ENCODE assay signal across 8 cellular contexts in the genomic region with DNA sequence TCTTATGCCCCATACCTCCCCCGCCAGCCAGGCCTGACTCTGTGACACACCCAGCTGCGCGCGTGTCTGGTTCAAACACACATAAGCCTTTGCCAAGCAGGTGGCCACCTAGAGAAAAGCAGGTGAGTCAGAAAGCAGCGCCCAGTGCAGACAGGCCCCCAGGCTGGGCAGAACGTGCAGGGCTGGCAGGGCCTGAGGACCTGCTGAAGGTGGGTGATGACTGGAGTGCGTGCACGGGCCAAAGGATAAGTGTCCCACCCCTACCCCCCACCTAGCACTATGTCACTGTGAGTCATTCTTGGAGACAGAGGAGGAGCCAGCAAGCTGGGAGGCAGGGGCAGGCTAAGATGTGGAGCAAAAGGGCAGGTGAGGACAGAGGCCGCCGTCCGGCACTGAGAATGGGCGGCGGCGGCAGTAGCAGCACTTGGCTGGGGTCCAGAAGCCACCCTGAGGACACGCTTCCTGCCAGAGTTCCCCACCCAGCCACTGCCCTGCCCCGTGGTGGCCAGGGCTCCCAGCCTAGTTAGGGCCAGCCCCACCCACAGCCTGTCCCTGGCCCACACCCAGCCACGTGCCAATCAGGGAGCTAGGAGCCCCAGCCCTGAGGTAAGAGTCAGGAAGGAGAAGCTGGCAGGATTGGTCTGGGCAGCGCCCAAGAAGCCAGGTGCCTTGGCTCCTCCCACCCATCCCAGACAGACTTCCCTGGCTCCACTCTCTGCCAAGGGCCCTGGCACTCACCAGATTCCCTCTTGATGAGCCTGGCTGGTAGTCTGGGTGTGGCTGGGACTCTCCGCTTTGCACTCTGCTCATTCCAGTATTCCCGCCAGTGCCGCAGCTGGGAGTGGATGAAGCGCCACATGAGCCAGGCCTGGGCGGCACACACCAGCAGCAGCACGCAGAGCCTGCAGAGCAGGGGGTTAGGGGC.
DNase-seq lines count a peak whose midpoint lies in the region; ATAC-seq and TF ChIP-seq lines count a peak whose summit lies in the region.

No MANE protein-coding gene starts in this region.

- no peaks in the 10 kb centered on the region for H3K9me3 ChIP-seq in mucosa of rectum (ENCODE audit: control insufficient read depth in 2 of 2, low read length in 2 of 2)

- H3K27me3 ChIP-seq in mucosa of rectum (ENCODE audit: control insufficient read depth in 2 of 2, insufficient read depth in 2 of 2, low read length in 2 of 2) = no peaks in the 10 kb centered on the region

- peak overlapping the region; percentile 1 for H3K4me3 ChIP-seq in coronary artery
- peak overlapping the region; percentile 41 to 49 for H3K4me3 ChIP-seq in mucosa of rectum (ENCODE audit: low read length in 2 of 2)

- peak overlapping the region; percentile 61 to 83 for H3K27ac ChIP-seq in coronary artery
- H3K27ac ChIP-seq in mucosa of rectum (ENCODE audit: low read depth in 2 of 2, low read length in 2 of 2) = peak overlapping the region; percentile 88 to 89

- ATAC-seq in GM21390 (IDR thresholded peaks at IDR 0.05; ENCODE audit: unreplicated experiment) (no peak), HG03439 (IDR thresholded peaks at IDR 0.05; ENCODE audit: unreplicated experiment) (no peak), HG03095 (IDR thresholded peaks at IDR 0.05; ENCODE audit: unreplicated experiment) (no peak)

- H3K9ac ChIP-seq in mucosa of rectum (ENCODE audit: low read depth in 1 of 2, low read length in 2 of 2) = peak overlapping the region; percentile 64 to 70

- in situ Hi-C loops in GM13977 (cut with MboI; ENCODE audit: low pct_unique_long_range_greater_than_20kb, low sequenced_read_pairs, unreplicated experiment) = no loop called here

- H3K4me1 ChIP-seq in mucosa of rectum (ENCODE audit: control insufficient read depth in 2 of 2, insufficient read depth in 2 of 2, low read length in 2 of 2) = peaks cover 24 to 27% of the 10 kb centered on the region in 2 donors

- DNase-seq in GM13977 (ENCODE audit: low spot score) (peak; percentile 5), NCI-H69 (lab: John Stamatoyannopoulos, UW) (peak; percentile 99), coronary artery (ENCODE audit: low spot score) (peak; percentile 96), hippocampal formation (lab: John Stamatoyannopoulos, UW) (no peak)

- TF ChIP-seq CTCF in GM13977 (IDR thresholded peaks at IDR 0.05; ENCODE audit: extremely low read depth, insufficient read depth, missing control alignments) (no peak), coronary artery (IDR thresholded peaks at IDR 0.05) (no peak)

- H3K36me3 ChIP-seq in mucosa of rectum (ENCODE audit: control insufficient read depth in 2 of 2, insufficient read depth in 2 of 2, low read length in 2 of 2) = peaks cover 34 to 37% of the 10 kb centered on the region in 2 donors

Comparison
In these comparisons a context has a peak if more than half of its experiments do, and no peak if none do; other contexts are left out.
1. DNase-seq: peak in GM13977 (single experiment), NCI-H69 (single experiment) and coronary artery (single experiment); none in hippocampal formation (0 of 2).